ENCODE assay signal across 8 cellular contexts in genomic region chr9:137534256-137535119, GRCh38. TPM values are rescaled to one million over a fixed set of nuclear protein-coding genes. Genes with fewer than 3 reads are reported as not detected.
DNase-seq lines count a peak whose midpoint lies in the region; ATAC-seq and TF ChIP-seq lines count a peak whose summit lies in the region.

No MANE protein-coding gene starts in this region.

- H3K4me1 Mint-ChIP-seq in osteocyte (ENCODE audit: unreplicated experiment) = peaks cover 7% of the 10 kb centered on the region

- TF ChIP-seq CTCF in GM13976 (IDR thresholded peaks at IDR 0.05; ENCODE audit: borderline replicate concordance, control extremely low read depth, extremely low read depth, insufficient read depth, missing control alignments) (peak; percentile 36), WERI-Rb-1 (IDR thresholded peaks at IDR 0.05; ENCODE audit: low read depth, low read length) (peak; percentile 64), osteocyte (IDR thresholded peaks at IDR 0.05) (peak; percentile 69)

- no peak overlapping the region for H3K9ac ChIP-seq in BLaER1

- H3K36me3 ChIP-seq in BLaER1 (peaks cover 41% of the 10 kb centered on the region), WERI-Rb-1 (no peaks in the 10 kb centered on the region)

- H3K4me3 ChIP-seq in BLaER1 = peak overlapping the region; percentile 39; the same call in 1 of the 2 replicates
- no peak overlapping the region for H3K4me3 ChIP-seq in WERI-Rb-1 (ENCODE audit: low read depth, low read length)

- H3K9me3 ChIP-seq in BLaER1 (peaks cover 72% of the 10 kb centered on the region), WERI-Rb-1 (ENCODE audit: severe bottlenecking) (no peaks in the 10 kb centered on the region)

- no peaks in the 10 kb centered on the region for H4K20me1 ChIP-seq in BLaER1

- H3K27ac ChIP-seq in BLaER1 (no peak overlapping the region), WERI-Rb-1 (no peak overlapping the region)

- DNase-seq in GM13976 (ENCODE audit: low spot score) = peak; percentile 73
- peak; percentile 60 for DNase-seq in NCI-H2227 (lab: John Stamatoyannopoulos, UW; ENCODE audit: unreplicated experiment)
- peak; percentile 35 for DNase-seq in WERI-Rb-1
- DNase-seq in fibroblast of the conjunctiva (ENCODE audit: low read depth) = peak; percentile 51
- DNase-seq in osteocyte (ENCODE audit: extremely low spot score, unreplicated experiment) = no peak
- no peak for DNase-seq in NCI-H187 treated with DMSO at 0.1 percent for 48 hours (lab: John Stamatoyannopoulos, UW)

- H3K27me3 ChIP-seq in BLaER1 (no peaks in the 10 kb centered on the region), WERI-Rb-1 (ENCODE audit: insufficient read depth, low read depth, severe bottlenecking) (no peaks in the 10 kb centered on the region)

- H3K4me1 ChIP-seq in BLaER1 = peaks cover 80% of the 10 kb centered on the region

- ATAC-seq in HG02759 (IDR thresholded peaks at IDR 0.05; ENCODE audit: unreplicated experiment) = no peak

- no peaks in the 10 kb centered on the region for H3K9me3 Mint-ChIP-seq in osteocyte (ENCODE audit: unreplicated experiment)

- no peak overlapping the region for H3K4me2 ChIP-seq in BLaER1

- in situ Hi-C loops in GM13976 (cut with MboI; ENCODE audit: low sequenced_read_pairs, unreplicated experiment) = loop anchor here (25.0 kb wide), 1 partner anchor 247 kb away; the partner anchor contains the start of gene TOR4A

- peak overlapping the region; percentile 36 for H3K27ac Mint-ChIP-seq in osteocyte (ENCODE audit: unreplicated experiment)

- H3K27me3 Mint-ChIP-seq in osteocyte (ENCODE audit: unreplicated experiment) = no peaks in the 10 kb centered on the region

- H3K36me3 Mint-ChIP-seq in osteocyte (ENCODE audit: unreplicated experiment) = peaks cover 9% of the 10 kb centered on the region

- H3K4me3 Mint-ChIP-seq in osteocyte (ENCODE audit: unreplicated experiment) = no peak overlapping the region

RNA-seq across cellular contexts. Expression of gene PNPLA7, which starts 15.7 kb away (rescaled TPM):
- 7.1 and 7.2 TPM in 2 replicates for total RNA-seq in osteocyte

RNA-seq across cellular contexts. Expression of gene MRPL41, which starts 17.2 kb away (rescaled TPM):
- 51.9 and 53.8 TPM in 2 replicates for total RNA-seq in osteocyte

RNA-seq across cellular contexts. Expression of gene DPH7, which starts 44.2 kb away (rescaled TPM):
- total RNA-seq in osteocyte = 37.3 and 39.5 TPM in 2 replicates

RNA-seq across cellular contexts. Expression of gene ZMYND19, which starts 55.8 kb away (rescaled TPM):
- total RNA-seq in osteocyte = 30.3 and 31.4 TPM in 2 replicates

Comparison
In these comparisons a context has a peak if more than half of its experiments do, and no peak if none do; other contexts are left out.
1. DNase-seq: peak in GM13976 (single experiment), NCI-H2227 (single experiment), WERI-Rb-1 (single experiment) and fibroblast of the conjunctiva (single experiment); none in osteocyte (single experiment) and NCI-H187 treated with DMSO at 0.1 percent for 48 hours (single experiment).
2. Peak in every context shown above with its lines, with median percentiles within 50 percentile points of each other: CTCF ChIP-seq.